Comparison of ENCODE assay signal across 25 cellular contexts in the genomic region with DNA sequence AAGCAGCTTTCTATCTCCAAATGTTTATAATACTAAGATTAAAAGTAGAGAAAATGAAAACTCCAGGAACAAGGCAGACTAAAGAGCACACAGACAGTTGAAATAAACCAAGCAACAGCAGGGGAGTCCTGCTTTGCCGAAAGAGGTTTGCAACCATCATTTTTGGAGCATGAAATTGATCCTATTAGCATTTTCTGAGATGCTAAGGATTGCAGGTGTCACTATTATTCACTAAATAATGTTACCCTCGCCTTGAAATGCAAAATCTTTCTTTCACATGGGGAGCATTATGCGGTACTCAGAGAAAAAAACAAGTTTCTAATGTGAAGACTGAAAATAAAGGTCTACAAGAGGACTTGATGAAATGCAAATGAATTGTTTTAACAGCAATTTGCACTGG.
"Had no signal": no experiment of that assay in that cellular context is flagged by ENCODE, and none has a peak within 500 bp of the region (broad histone marks: within the 10 kb centered on the region; RNA-seq: fewer than 3 reads in every experiment).

No MANE protein-coding gene starts in this region.

- H3K4me3 ChIP-seq: colonic mucosa, esophagus squamous epithelium, gastroesophageal sphincter, heart right ventricle had no signal

- ATAC-seq: activated CD4-positive, alpha-beta T cell treated with anti-CD3 and anti-CD28 coated beads for 36 hours; activated CD8-positive, alpha-beta memory T cell treated with anti-CD3 and anti-CD28 coated beads, Interleukin-2, amount 10 ng/mL, durations not matched to agents 7 days and 5 days; activated CD8-positive, alpha-beta T cell treated with anti-CD3 and anti-CD28 coated beads, Interleukin-2, amount 10 ng/mL, durations not matched to agents 7 days and 5 days; activated T-cell treated with anti-CD3 and anti-CD28 coated beads, Interleukin-2, amount 50 U/mL, for 72 hours; gastroesophageal sphincter; heart right ventricle; T-helper 17 cell had no signal

- H3K36me3 ChIP-seq: brain microvascular endothelial cell, colonic mucosa, esophagus squamous epithelium, gastroesophageal sphincter, heart right ventricle had no signal

- H3K27me3 ChIP-seq: brain microvascular endothelial cell, colonic mucosa, esophagus squamous epithelium, gastroesophageal sphincter, heart right ventricle had no signal

- H3K4me1 ChIP-seq: colonic mucosa, esophagus squamous epithelium, gastroesophageal sphincter, heart right ventricle had no signal

- H3K9me3 ChIP-seq: colonic mucosa, esophagus squamous epithelium, gastroesophageal sphincter, heart right ventricle had no signal

- DNase-seq: activated CD4-positive, alpha-beta memory T cell treated with anti-CD3 and anti-CD28 coated beads for 36 hours; activated CD4-positive, alpha-beta T cell treated with anti-CD3 and anti-CD28 coated beads for 36 hours; activated CD4-positive, alpha-beta T cell treated with anti-CD3 and anti-CD28 coated beads, Interleukin-2, amount 10 ng/mL, durations not matched to agents 24 days and 14 days; activated CD4-positive, CD25-positive, alpha-beta regulatory T cell; activated CD4-positive, CD25-positive, alpha-beta regulatory T cell treated with anti-CD3 and anti-CD28 coated beads, Interleukin-2, amount 50 U/mL, for 72 hours; activated CD8-positive, alpha-beta memory T cell treated with anti-CD3 and anti-CD28 coated beads, Interleukin-2, amount 10 ng/mL, durations not matched to agents 7 days and 5 days; activated CD8-positive, alpha-beta memory T cell treated with anti-CD3 and anti-CD28 coated beads, Interleukin-2, amount 50 U/mL, for 4 hours; activated CD8-positive, alpha-beta T cell treated with anti-CD3 and anti-CD28 coated beads, Interleukin-2, amount 10 ng/mL, durations not matched to agents 7 days and 5 days; activated gamma-delta T cell treated with Interleukin-2 at 50 U/mL for 16 hours; activated naive CD4-positive, alpha-beta T cell treated with anti-CD3 and anti-CD28 coated beads, Interleukin-2, amount 50 U/mL, for 16 hours; activated naive CD4-positive, alpha-beta T cell treated with Interleukin-2 at 50 U/mL for 16 hours; activated T-cell treated with anti-CD3 and anti-CD28 coated beads, Interleukin-2, amount 50 U/mL, for 1 hour; activated T-cell treated with anti-CD3 and anti-CD28 coated beads, Interleukin-2, amount 50 U/mL, for 72 hours; amniotic stem cell; anterior cingulate cortex; brain microvascular endothelial cell; colonic mucosa; effector CD8-positive, alpha-beta T cell; esophagus squamous epithelium; foreskin melanocyte; heart right ventricle; T-helper 1 cell; T-helper 17 cell; T1000 had no signal
